Comparison of ENCODE assay signal across 10 cellular contexts in genomic region chr3:191296041-191296541, GRCh38. TPM values are rescaled to one million over a fixed set of nuclear protein-coding genes. Genes with fewer than 3 reads are reported as not detected.
DNase-seq lines count a peak whose midpoint lies in the region; ATAC-seq, FAIRE-seq and TF ChIP-seq lines count a peak whose summit lies in the region.
"Had no signal": no experiment of that assay in that cellular context is flagged by ENCODE, and none has a peak within 500 bp of the region (broad histone marks: within the 10 kb centered on the region; RNA-seq: fewer than 3 reads in every experiment).

No MANE protein-coding gene starts in this region.

- H3K27me3 ChIP-seq in GM06990 (replicated peaks; ENCODE audit: control insufficient read depth, insufficient read depth, low read length) (no peaks in the 10 kb centered on the region), pancreas (no peaks in the 10 kb centered on the region)

- DNase-seq in GM06990 (ENCODE audit: extremely low read depth, insufficient read length), result peak; percentile 53
- DNase-seq in OCI-LY7 (ENCODE audit: low spot score), result peak; percentile 96
- no peak for DNase-seq in activated CD4-positive, CD25-positive, alpha-beta regulatory T cell (lab: John Stamatoyannopoulos, UW)
- no peak for DNase-seq in pancreas
- DNase-seq in RKO (ENCODE audit: low spot score), result no peak
- no peak for DNase-seq in activated naive CD4-positive, alpha-beta T cell treated with Interleukin-2 at 50 U/mL for 16 hours

- CTCF ChIA-PET in OCI-LY7 (lab: Charles Lee; ENCODE audit: unreplicated experiment), result no interaction called here

- H3K79me2 ChIP-seq in OCI-LY7 (ENCODE audit: insufficient read depth, low read depth, low read length), result no peaks in the 10 kb centered on the region

- BruUV-seq in OCI-LY7 (replicated peaks; lab: Mats Ljungman, UMichigan), result no TSS peak

- H3K27ac ChIP-seq in OCI-LY7 (ENCODE audit: low read depth, low read length, poor library complexity, severe bottlenecking) (peak overlapping the region; percentile 94), pancreas (no peak overlapping the region)

- H3K4me1 ChIP-seq in OCI-LY7 (ENCODE audit: insufficient read depth, low read length, poor library complexity, severe bottlenecking) (peaks cover 87% of the 10 kb centered on the region), pancreas (no peaks in the 10 kb centered on the region)

- no peak overlapping the region for H3K4me3 ChIP-seq in GM06990 (replicated peaks; ENCODE audit: low read depth, low read length)
- peak overlapping the region; percentile 45 for H3K4me3 ChIP-seq in OCI-LY7 (ENCODE audit: low read depth, low read length, poor library complexity, severe bottlenecking)
- no peak overlapping the region for H3K4me3 ChIP-seq in pancreas

- FAIRE-seq in pancreas (lab: Jason Lieb, UNC), result no peak
- FAIRE-seq: keratinocyte had no signal

- H3K4me2 ChIP-seq in OCI-LY7 (ENCODE audit: low read length), result peak overlapping the region; percentile 75

- H3K36me3 ChIP-seq in GM06990 (ENCODE audit: control insufficient read depth, insufficient read depth, low read length) (no peaks in the 10 kb centered on the region), OCI-LY7 (ENCODE audit: insufficient read depth, low read length) (peaks cover 7% of the 10 kb centered on the region), pancreas (no peaks in the 10 kb centered on the region)

- no peak for TF ChIP-seq CTCF in GM06990 (IDR thresholded peaks at IDR 0.05; ENCODE audit: insufficient read depth, low read length, poor library complexity, severe bottlenecking)
- no peak for TF ChIP-seq CTCF in OCI-LY7 (conservative IDR thresholded peaks at IDR 0.05; ENCODE audit: low read length)
- TF ChIP-seq CTCF in pancreas (IDR thresholded peaks at IDR 0.05), result no peak

- intact Hi-C loops in OCI-LY7 (cut with micrococcal nuclease; ENCODE audit: unreplicated experiment), result loop anchor here (1.0 to 2.0 kb wide), 4 partner anchors 33 to 191 kb away; partner anchors contain the start of gene CCDC50
- intact Hi-C loops in pancreas (cut with DNase I), result no loop called here

- peak overlapping the region; percentile 76 for H2AFZ ChIP-seq in OCI-LY7 (ENCODE audit: low read length)

- peaks cover 19% of the 10 kb centered on the region; the same call in 1 of the 2 replicates for H3K9me3 ChIP-seq in OCI-LY7 (ENCODE audit: low read length)
- no peaks in the 10 kb centered on the region for H3K9me3 ChIP-seq in pancreas

- no peaks in the 10 kb centered on the region for H3K9me2 ChIP-seq in OCI-LY7 (ENCODE audit: insufficient read depth, low read length)

- H4K20me1 ChIP-seq in OCI-LY7 (ENCODE audit: insufficient read depth, low read length), result no peaks in the 10 kb centered on the region

- 44 to 56% methylated on average over 4 of the region's 4 CpGs for WGBS in pancreas, 2 donors

- ATAC-seq in GM19455 (IDR thresholded peaks at IDR 0.05; ENCODE audit: unreplicated experiment), result peak; percentile 86
- ATAC-seq in HG03064 (IDR thresholded peaks at IDR 0.05; ENCODE audit: low read depth, unreplicated experiment), result peak; percentile 84
- no peak for ATAC-seq in pancreas

- POLR2A ChIA-PET in OCI-LY7 (lab: Charles Lee), result interaction anchor here (0.7 to 1.6 kb wide), 5 partner anchors 9 to 41 kb away, joined by 3 read pairs; partner anchors contain the start of gene UTS2B

RNA-seq across cellular contexts. Expression of gene CCDC50, which starts 33.1 kb away (rescaled TPM):
- 31.4 and 32.2 TPM in 2 replicates for total RNA-seq in OCI-LY7 (2014; rRNA removed; shearing (Covaris generic))
- total RNA-seq in OCI-LY7 (2022), result 43.9 and 54.3 TPM in 2 replicates
- total RNA-seq in pancreas, result 10 to 100 TPM; 24.5 to 44.4 (median 28.5) TPM
- 10 to 100 TPM; 30.8 to 36.0 TPM for polyA plus RNA-seq in pancreas

RNA-seq across cellular contexts. Expression of gene UTS2B, which starts 34.2 kb away (rescaled TPM):
- total RNA-seq in OCI-LY7 (2014; rRNA removed; shearing (Covaris generic)), result 0.44 and 0.92 TPM in 2 replicates
- total RNA-seq in OCI-LY7 (2022) (0.65 and 1.1 TPM in 2 replicates), pancreas (under 1 TPM in 4 of 6 donors, not detected in 2; 0.25 to 0.35 (median 0.27) TPM)
- under 1 TPM in 1 of 2 donors, not detected in 1; 0.09 TPM for polyA plus RNA-seq in pancreas
- polyA plus RNA-seq: CD14-positive monocyte, keratinocyte had no signal

Comparison
In these comparisons a context has a peak if more than half of its experiments do, and no peak if none do; other contexts are left out.
1. DNase-seq: peak in GM06990 (single experiment) and OCI-LY7 (single experiment); none in activated CD4-positive, CD25-positive, alpha-beta regulatory T cell (0 of 4), pancreas (0 of 6), RKO (single experiment) and activated naive CD4-positive, alpha-beta T cell treated with Interleukin-2 at 50 U/mL for 16 hours (single experiment).
2. ATAC-seq: peak in GM19455 (single experiment) and HG03064 (single experiment); none in pancreas (0 of 4).